ENCODE assay signal across 20 cellular contexts in genomic region chr21:18812308-18812707, GRCh38.
"Had no signal": no experiment of that assay in that cellular context is flagged by ENCODE, and none has a peak within 500 bp of the region (broad histone marks: within the 10 kb centered on the region; RNA-seq: fewer than 3 reads in every experiment).

No MANE protein-coding gene starts in this region.

- DNase-seq: activated CD4-positive, alpha-beta memory T cell treated with anti-CD3 and anti-CD28 coated beads for 36 hours; activated CD4-positive, alpha-beta T cell treated with anti-CD3 and anti-CD28 coated beads, Interleukin-2, amount 10 ng/mL, durations not matched to agents 24 days and 14 days; activated CD4-positive, CD25-positive, alpha-beta regulatory T cell treated with anti-CD3 and anti-CD28 coated beads, Interleukin-2, amount 50 U/mL, for 72 hours; activated CD8-positive, alpha-beta memory T cell treated with anti-CD3 and anti-CD28 coated beads, Interleukin-2, amount 50 U/mL, for 4 hours; activated effector memory CD4-positive, alpha-beta T cell treated with anti-CD3 and anti-CD28 coated beads, Interleukin-2, amount 50 U/mL, for 16 hours; activated naive CD4-positive, alpha-beta T cell treated with anti-CD3 and anti-CD28 coated beads for 36 hours; activated naive CD8-positive, alpha-beta T cell treated with anti-CD3 and anti-CD28 coated beads for 36 hours; activated T-cell treated with anti-CD3 and anti-CD28 coated beads, Interleukin-2, amount 50 U/mL, for 1 hour; adrenal gland; dorsolateral prefrontal cortex; effector memory CD8-positive, alpha-beta T cell; erythroblast; hippocampal formation; left cardiac atrium; left ventricle myocardium superior; mucosa of descending colon; right lobe of liver; stimulated activated CD4-positive, alpha-beta T cell treated with anti-CD3 and anti-CD28 coated beads, Interleukin-2, amount 100 ng/mL, for 48 hours; stimulated activated naive CD4-positive, alpha-beta T cell treated with Interleukin-2 at 50 U/mL for 16 hours had no signal

- ATAC-seq: effector memory CD8-positive, alpha-beta T cell; gastroesophageal sphincter; left cardiac atrium; left ventricle myocardium superior; mucosa of descending colon; right lobe of liver had no signal
